Comparison of ENCODE assay signal across 8 cellular contexts in genomic region chr6:148701393-148701774, GRCh38. TPM values are rescaled to one million over a fixed set of nuclear protein-coding genes. Genes with fewer than 3 reads are reported as not detected.
A peak's percentile ranks its signal among the peaks of the same experiment; 100 is the strongest.
DNase-seq lines count a peak whose midpoint lies in the region; ATAC-seq and TF ChIP-seq lines count a peak whose summit lies in the region.
"Had no signal": no experiment of that assay in that cellular context is flagged by ENCODE, and none has a peak within 500 bp of the region (broad histone marks: within the 10 kb centered on the region; RNA-seq: fewer than 3 reads in every experiment).

No MANE protein-coding gene starts in this region.

- peak overlapping the region; percentile 17; the same call in 1 of the 2 replicates for H3K18ac ChIP-seq in IMR-90 (ENCODE audit: low read depth, low read length)

- peak overlapping the region; percentile 67; the same call in 1 of the 2 replicates for H3K23ac ChIP-seq in IMR-90 (ENCODE audit: low read depth, low read length)

- peak overlapping the region; percentile 27; the same call in 1 of the 3 replicates for H2BK15ac ChIP-seq in IMR-90 (ENCODE audit: low read depth, low read length)

- H4K5ac ChIP-seq in IMR-90 (ENCODE audit: low read depth, low read length): no peak overlapping the region

- no peak overlapping the region for H3K27ac ChIP-seq in IMR-90 (ENCODE audit: insufficient read depth, low read length)
- H3K27ac ChIP-seq in dorsolateral prefrontal cortex: peak overlapping the region in 27 of 59 donors; percentile 9 to 76 (median 49)
- H3K27ac ChIP-seq in smooth muscle cell (ENCODE audit: low read depth): no peak overlapping the region

- H3K4me2 ChIP-seq in IMR-90 (ENCODE audit: low read depth, low read length): peak overlapping the region; percentile 95
- no peak overlapping the region for H3K4me2 ChIP-seq in smooth muscle cell

- no peak overlapping the region for H2AK9ac ChIP-seq in IMR-90 (replicated peaks; ENCODE audit: low read depth, low read length, poor library complexity)

- peak overlapping the region; percentile 72; the same call in 1 of the 2 replicates for H2BK120ac ChIP-seq in IMR-90 (ENCODE audit: low read depth, low read length)

- no peak for TF ChIP-seq RAD21 in IMR-90 (IDR thresholded peaks at IDR 0.05; ENCODE audit: low read length)

- ATAC-seq in GM19324 (IDR thresholded peaks at IDR 0.05; ENCODE audit: low FRiP score, unreplicated experiment) (peak; percentile 27), IMR-90 (ENCODE audit: low read depth) (no peak)

- peak overlapping the region; percentile 84 for H2AFZ ChIP-seq in IMR-90 (replicated peaks; ENCODE audit: low read length, poor library complexity)
- H2AFZ ChIP-seq in smooth muscle cell (ENCODE audit: low read depth): peak overlapping the region; percentile 67

- TF ChIP-seq CTCF in IMR-90 (conservative IDR thresholded peaks at IDR 0.05; ENCODE audit: low read depth, low read length): no peak
- no peak for TF ChIP-seq CTCF in dorsolateral prefrontal cortex (IDR thresholded peaks at IDR 0.05 in 54 of 56, conservative IDR thresholded peaks at IDR 0.05 in 2 of 56; ENCODE audit: low read depth in 1 of 56, partially characterized antibody in 56 of 56)
- no peak for TF ChIP-seq CTCF in smooth muscle cell (IDR thresholded peaks at IDR 0.05; ENCODE audit: borderline replicate concordance, insufficient read depth, poor library complexity, severe bottlenecking)

- no TSS peak for BruUV-seq in IMR-90 (replicated peaks; lab: Mats Ljungman, UMichigan)

- no peaks in the 10 kb centered on the region for H3F3A ChIP-seq in smooth muscle cell (ENCODE audit: low read depth)

- H4K8ac ChIP-seq in IMR-90 (ENCODE audit: low read depth in 2 of 2, low read length in 2 of 2): peak overlapping the region; percentile 11 to 72; a peak in 1 of 4 replicates

- TF ChIP-seq POLR2A in IMR-90 (IDR thresholded peaks at IDR 0.05; ENCODE audit: low read depth, low read length): no peak

- H3K27me3 ChIP-seq in IMR-90 (ENCODE audit: control insufficient read depth, insufficient read depth, low read length): no peaks in the 10 kb centered on the region
- H3K27me3 ChIP-seq in dorsolateral prefrontal cortex: peaks cover 0 to 2% (median 0%) of the 10 kb centered on the region in 45 donors
- H3K27me3 ChIP-seq in smooth muscle cell (ENCODE audit: low read depth): no peaks in the 10 kb centered on the region

- no peaks in the 10 kb centered on the region for H4K20me1 ChIP-seq in IMR-90 (ENCODE audit: insufficient read depth, low read length)
- H4K20me1 ChIP-seq in smooth muscle cell (ENCODE audit: low read depth): no peaks in the 10 kb centered on the region

- no peaks in the 10 kb centered on the region for H3K9me1 ChIP-seq in IMR-90 (ENCODE audit: insufficient read depth, low read length)

- peak overlapping the region; percentile 76; the same call in 1 of the 2 replicates for H2BK20ac ChIP-seq in IMR-90 (ENCODE audit: low read depth, low read length)

- H3K79me2 ChIP-seq in smooth muscle cell (ENCODE audit: low read depth): no peaks in the 10 kb centered on the region

- DNase-seq in IMR-90 (no peak), dorsolateral prefrontal cortex (no peak), smooth muscle cell (lab: John Stamatoyannopoulos, UW; ENCODE audit: unreplicated experiment) (no peak), amygdala (lab: John Stamatoyannopoulos, UW) (no peak), RPMI8226 (no peak)
- DNase-seq in activated CD4-positive, CD25-positive, alpha-beta regulatory T cell (lab: John Stamatoyannopoulos, UW): no peak
- DNase-seq: NCI-H1417 treated with DMSO at 0.1 percent for 48 hours had no signal

- H3K4me1 ChIP-seq in IMR-90 (ENCODE audit: control insufficient read depth, insufficient read depth, low read length) (peaks cover 2% of the 10 kb centered on the region; the same call in 1 of the 2 replicates), smooth muscle cell (ENCODE audit: low read depth) (peaks cover 7% of the 10 kb centered on the region)

- no peak overlapping the region for H2AK5ac ChIP-seq in IMR-90 (ENCODE audit: low read depth, low read length)

- no peak overlapping the region for H2BK5ac ChIP-seq in IMR-90 (ENCODE audit: low read depth, low read length, poor library complexity, severe bottlenecking)

- H3K9ac ChIP-seq in IMR-90 (ENCODE audit: low read depth, low read length) (peak overlapping the region; percentile 55; the same call in 1 of the 2 replicates), smooth muscle cell (ENCODE audit: low read depth) (no peak overlapping the region)

- POLR2A ChIA-PET in IMR-90 (lab: Charles Lee; ENCODE audit: unreplicated experiment): no interaction called here

- no peak overlapping the region for H3K4ac ChIP-seq in IMR-90 (ENCODE audit: low read depth, low read length)

- intact Hi-C loops in IMR-90 (cut with micrococcal nuclease): no loop called here
- intact Hi-C loops in dorsolateral prefrontal cortex (cut with DNase I): loop anchor here in 1 of 2 donors (10.0 kb wide), 1 partner anchor 127 kb away; no protein-coding TSS in a partner anchor

- no peak overlapping the region for H3K56ac ChIP-seq in IMR-90 (ENCODE audit: extremely low read depth, insufficient read depth, low read length)

- dilution Hi-C loops in IMR-90 (cut with HindIII; ENCODE audit: low sequenced_read_pairs, unreplicated experiment): no loop called here

- H3K36me3 ChIP-seq in IMR-90 (ENCODE audit: control insufficient read depth, insufficient read depth, low read length) (no peaks in the 10 kb centered on the region), smooth muscle cell (ENCODE audit: low read depth) (no peaks in the 10 kb centered on the region)

- in situ Hi-C loops in IMR-90 (cut with MboI; ENCODE audit: low sequenced_read_pairs): no loop called here

- H3K4me3 ChIP-seq in IMR-90 (ENCODE audit: insufficient read depth, low read depth, low read length) (peak overlapping the region; percentile 45; the same call in 1 of the 2 replicates), dorsolateral prefrontal cortex (peak overlapping the region in 55 of 59 donors; percentile 16 to 72 (median 55)), smooth muscle cell (no peak overlapping the region)

- peak overlapping the region; percentile 91; the same call in 1 of the 2 replicates for H3K14ac ChIP-seq in IMR-90 (replicated peaks; ENCODE audit: low read depth, low read length)

- CTCF ChIA-PET in IMR-90 (lab: Yijun Ruan, JAX): no interaction called here

- H3K9me3 ChIP-seq in IMR-90 (ENCODE audit: control insufficient read depth, insufficient read depth, low read length) (no peaks in the 10 kb centered on the region), smooth muscle cell (replicated peaks; ENCODE audit: low read depth) (no peaks in the 10 kb centered on the region)

- 0 out of 2 replicates have a peak overlapping the region, but pooled peaks have one; percentile 4 for H4K91ac ChIP-seq in IMR-90 (ENCODE audit: insufficient read depth, low read depth, low read length)

- no peaks in the 10 kb centered on the region for H3K79me1 ChIP-seq in IMR-90 (ENCODE audit: low read depth in 1 of 2, low read length in 2 of 2)

- WGBS in IMR-90 (ENCODE audit: extremely low coverage in 2 of 2, insufficient read length in 1 of 2), 2 experiments: 89% methylated on average over 3 of the region's 3 CpGs; no CpG with 5 or more reads in 1 of the 2 experiments
- 94% methylated on average over 3 of the region's 3 CpGs for WGBS in smooth muscle cell (ENCODE audit: low lambda C conversion rate)

TF ChIP-seq in IMR-90, 13 proteins besides CTCF, POLR2A, EP300 and RAD21:
- TF ChIP-seq FOS (IDR thresholded peaks at IDR 0.05; ENCODE audit: low read depth, low read length): no peak
- TF ChIP-seq BHLHE40 (IDR thresholded peaks at IDR 0.05; ENCODE audit: low read depth, low read length): no peak
- TF ChIP-seq MAZ (IDR thresholded peaks at IDR 0.05; ENCODE audit: borderline replicate concordance, low read depth, low read length): no peak
- no peak for TF ChIP-seq CEBPB (IDR thresholded peaks at IDR 0.05; ENCODE audit: low read depth, low read length)
- TF ChIP-seq NFE2L2 (IDR thresholded peaks at IDR 0.05; ENCODE audit: low read depth, low read length): no peak
- TF ChIP-seq SMC3 (IDR thresholded peaks at IDR 0.05; ENCODE audit: low read depth, low read length): no peak
- TF ChIP-seq RCOR1 (IDR thresholded peaks at IDR 0.05; ENCODE audit: insufficient replicate concordance, low read length): no peak
- no peak for TF ChIP-seq CHD1 (IDR thresholded peaks at IDR 0.05; ENCODE audit: low read depth, low read length)
- TF ChIP-seq USF2 (IDR thresholded peaks at IDR 0.05; ENCODE audit: low read depth, low read length): no peak
- no peak for TF ChIP-seq MAFK (IDR thresholded peaks at IDR 0.05; ENCODE audit: low read depth, low read length)

RNA-seq across cellular contexts. Expression of gene UST, which starts 45.4 kb away (rescaled TPM):
- total RNA-seq in IMR-90 (2012; rRNA removed) (13.8 and 14.4 TPM in 2 replicates), dorsolateral prefrontal cortex (10 to 100 TPM in 50 of 120 experiments, 1 to 10 TPM in 70; 5.0 to 18.6 (median 9.4) TPM), smooth muscle cell (19.5 and 23.3 TPM in 2 replicates)
- polyA plus RNA-seq in IMR-90 (2012; rRNA removed) (6.6 and 7.7 TPM in 2 replicates), smooth muscle cell (15.3 and 16.1 TPM in 2 replicates)
- polyA plus RNA-seq in IMR-90 (2012; cell fraction: cytosol; rRNA removed): 2.8 and 5.4 TPM in 2 replicates
- polyA plus RNA-seq in IMR-90 (2012; cell fraction: nucleus; rRNA removed; ENCODE audit: low replicate concordance): 1.2 and 5.5 TPM in 2 replicates
